In genomic region chr20:44231713-44232468, GRCh38 we compare ENCODE assay signal across 19 cellular contexts. TPM values are rescaled to one million over a fixed set of nuclear protein-coding genes. Genes with fewer than 3 reads are reported as not detected.
DNase-seq lines count a peak whose midpoint lies in the region; ATAC-seq and TF ChIP-seq lines count a peak whose summit lies in the region.
"Had no signal": no experiment of that assay in that cellular context is flagged by ENCODE, and none has a peak within 500 bp of the region (broad histone marks: within the 10 kb centered on the region; RNA-seq: fewer than 3 reads in every experiment).

No MANE protein-coding gene starts in this region.

- no peak overlapping the region for H2AFZ ChIP-seq in H9 (ENCODE audit: low read length)

- H2AK5ac ChIP-seq in H9 (ENCODE audit: insufficient read length, low read length): no peak overlapping the region

- no peak overlapping the region for H3K56ac ChIP-seq in H9 (ENCODE audit: insufficient read length, low read depth, low read length)

- H3K4ac ChIP-seq in H9 (ENCODE audit: low read depth, low read length): no peak overlapping the region

- no peaks in the 10 kb centered on the region for H3K36me3 ChIP-seq in SJCRH30
- H3K36me3 ChIP-seq in tibial artery: no peaks in the 10 kb centered on the region
- H3K36me3 ChIP-seq: BE2C, brain microvascular endothelial cell, lower lobe of right lung, suprapubic skin had no signal

- no peak overlapping the region for H3K18ac ChIP-seq in H9 (ENCODE audit: insufficient read length, low read depth, low read length)

- H3K36me3 Mint-ChIP-seq in H9 (ENCODE audit: insufficient read depth in 1 of 3, low read depth in 3 of 3): no peaks in the 10 kb centered on the region
- H3K36me3 Mint-ChIP-seq: activated naive CD4-positive, alpha-beta T cell treated with anti-CD3 and anti-CD28 coated beads, Interleukin-2, amount 50 U/mL, for 24 hours had no signal

- no peak overlapping the region; a peak in 1 of 5 replicates for H3K4me3 Mint-ChIP-seq in H9
- H3K4me3 Mint-ChIP-seq: activated naive CD4-positive, alpha-beta T cell treated with anti-CD3 and anti-CD28 coated beads, Interleukin-2, amount 50 U/mL, for 24 hours; naive B cell had no signal

- intact Hi-C loops in tibial artery (cut with DNase I; ENCODE audit: low total_unique reads): no loop called here

- no peak overlapping the region for H4K91ac ChIP-seq in H9 (ENCODE audit: insufficient read length, low read depth, low read length)

- no peak overlapping the region for H2BK12ac ChIP-seq in H9 (ENCODE audit: insufficient read length, low read depth, low read length)

- H4K8ac ChIP-seq in H9 (replicated peaks; ENCODE audit: insufficient read length, low read depth, low read length): no peak overlapping the region

- peak overlapping the region; percentile 8 to 89 (median 60); a peak in 4 of 7 replicates for H3K27ac Mint-ChIP-seq in H9
- H3K27ac Mint-ChIP-seq: activated naive CD4-positive, alpha-beta T cell treated with anti-CD3 and anti-CD28 coated beads, Interleukin-2, amount 50 U/mL, for 24 hours; naive B cell had no signal

- H2BK20ac ChIP-seq in H9 (ENCODE audit: low read depth, low read length, poor library complexity, severe bottlenecking): no peak overlapping the region

- H3K23me2 ChIP-seq in H9 (ENCODE audit: insufficient read length, low read depth, low read length, poor library complexity, severe bottlenecking): no peaks in the 10 kb centered on the region

- H3K79me2 ChIP-seq in H9 (ENCODE audit: insufficient read depth, low read length): no peaks in the 10 kb centered on the region

- H4K20me1 ChIP-seq in H9 (ENCODE audit: control insufficient read depth, insufficient read depth, insufficient read length): no peaks in the 10 kb centered on the region

- ATAC-seq in GM21515 (IDR thresholded peaks at IDR 0.05; ENCODE audit: unreplicated experiment): no peak
- ATAC-seq: lower lobe of right lung had no signal

- H3K9ac ChIP-seq in H9 (ENCODE audit: extremely low read depth, insufficient read length, low read length): no peak overlapping the region

- TF ChIP-seq CTCF in H9 (conservative IDR thresholded peaks at IDR 0.05) (no peak), tibial artery (IDR thresholded peaks at IDR 0.05) (no peak)

- H3K4me1 ChIP-seq in H9 (ENCODE audit: insufficient read depth, low read length) (0 out of 2 replicates have a peak, but pooled peaks cover 4% of the 10 kb centered on the region), SJCRH30 (peaks cover 4% of the 10 kb centered on the region; the same call in 1 of the 2 replicates), tibial artery (no peaks in the 10 kb centered on the region)
- H3K4me1 ChIP-seq: BE2C, lower lobe of right lung, suprapubic skin had no signal

- no peak overlapping the region for H3K23ac ChIP-seq in H9 (ENCODE audit: insufficient read length, low read depth, low read length)

- peaks cover 19 to 29% of the 10 kb centered on the region in 2 experiments for H3K4me1 Mint-ChIP-seq in H9
- H3K4me1 Mint-ChIP-seq: naive B cell had no signal

- no peak overlapping the region for H3T11ph ChIP-seq in H9 (ENCODE audit: low read length)

- H2BK120ac ChIP-seq in H9 (ENCODE audit: low read depth, low read length, poor library complexity, severe bottlenecking): no peak overlapping the region

- H2BK15ac ChIP-seq in H9 (ENCODE audit: low read depth, low read length): no peak overlapping the region

- peak overlapping the region; percentile 2 for H3K4me2 ChIP-seq in H9 (ENCODE audit: insufficient read depth, insufficient read length, low read length)

- H3K14ac ChIP-seq in H9 (ENCODE audit: insufficient read depth, low read length): no peak overlapping the region

- H3K4me3 ChIP-seq in SJCRH30 (no peak overlapping the region), tibial artery (no peak overlapping the region)
- H3K4me3 ChIP-seq: lower lobe of right lung, suprapubic skin had no signal

- H3K27ac ChIP-seq in H9 (ENCODE audit: insufficient read length, low read depth, low read length): no peak overlapping the region
- no peak overlapping the region for H3K27ac ChIP-seq in SJCRH30
- H3K27ac ChIP-seq in tibial artery: no peak overlapping the region
- H3K27ac ChIP-seq: brain microvascular endothelial cell, lower lobe of right lung, suprapubic skin had no signal

- no peak overlapping the region for H4K5ac ChIP-seq in H9 (ENCODE audit: insufficient read length, low read depth, low read length)

- H3K9me3 ChIP-seq in H9 (ENCODE audit: control insufficient read depth, low read depth, low read length) (no peaks in the 10 kb centered on the region), SJCRH30 (replicated peaks) (no peaks in the 10 kb centered on the region), tibial artery (no peaks in the 10 kb centered on the region)
- H3K9me3 ChIP-seq: BE2C, lower lobe of right lung, suprapubic skin had no signal

- WGBS in H9 (ENCODE audit: extremely low coverage, insufficient read length, low lambda C conversion rate): no CpG with 5 or more reads among the region's 10 CpGs

- H3K27me3 Mint-ChIP-seq in H9 (ENCODE audit: low read depth): no peaks in the 10 kb centered on the region
- H3K27me3 Mint-ChIP-seq: activated naive CD4-positive, alpha-beta T cell treated with anti-CD3 and anti-CD28 coated beads, Interleukin-2, amount 50 U/mL, for 24 hours had no signal

- H2BK5ac ChIP-seq in H9 (ENCODE audit: insufficient read length, low read length): no peak overlapping the region

- DNase-seq in DMS 273 (lab: John Stamatoyannopoulos, UW; ENCODE audit: unreplicated experiment) (peak; percentile 80), H9 (peak; percentile 81), SJCRH30 (peak; percentile 36 to 47), mesenteric fat pad (ENCODE audit: low spot score) (peak; percentile 55), anterior cingulate cortex (lab: John Stamatoyannopoulos, UW) (no peak), tibial artery (no peak)
- DNase-seq: activated CD4-positive, alpha-beta T cell treated with anti-CD3 and anti-CD28 coated beads for 48 hours; BE2C; brain microvascular endothelial cell; Kasumi-1; lower lobe of right lung; naive B cell; NCI-H345; small intestine had no signal

- H3K27me3 ChIP-seq in H9 (ENCODE audit: insufficient read depth, low read length) (no peaks in the 10 kb centered on the region), SJCRH30 (peaks cover 5% of the 10 kb centered on the region; the same call in 1 of the 2 replicates), tibial artery (no peaks in the 10 kb centered on the region)
- H3K27me3 ChIP-seq: BE2C, brain microvascular endothelial cell, suprapubic skin had no signal

- H3K9me3 Mint-ChIP-seq in H9: no peaks in the 10 kb centered on the region
- H3K9me3 Mint-ChIP-seq: activated naive CD4-positive, alpha-beta T cell treated with anti-CD3 and anti-CD28 coated beads, Interleukin-2, amount 50 U/mL, for 24 hours; naive B cell had no signal

- H3K79me1 ChIP-seq in H9 (ENCODE audit: insufficient read depth, low read depth, low read length, poor library complexity, severe bottlenecking): no peaks in the 10 kb centered on the region

RNA-seq across cellular contexts. Expression of gene GDAP1L1, which starts 15.2 kb away (rescaled TPM):
- total RNA-seq in H9 (2021) (5.9 and 6.8 TPM in 2 replicates), mesenteric fat pad (not detected)
- total RNA-seq in SJCRH30 (2014; rRNA removed; shearing (Covaris generic)): not detected in 2 replicates
- total RNA-seq: dermis microvascular lymphatic vessel endothelial cell, lower lobe of right lung, posterior vena cava, suprapubic skin had no signal

RNA-seq across cellular contexts. Expression of gene OSER1, which starts 21.3 kb away (rescaled TPM):
- total RNA-seq in H9 (2021) (35.7 and 36.1 TPM in 2 replicates), mesenteric fat pad (29.9 TPM)
- total RNA-seq in SJCRH30 (2014; rRNA removed; shearing (Covaris generic)): 50.6 and 54.9 TPM in 2 replicates

RNA-seq across cellular contexts. Expression of gene JPH2, which starts 44.9 kb away (rescaled TPM):
- total RNA-seq in H9 (2021) (0.31 and 0.35 TPM in 2 replicates), mesenteric fat pad (5.6 TPM)
- total RNA-seq in SJCRH30 (2014; rRNA removed; shearing (Covaris generic)): 6.7 and 7.4 TPM in 2 replicates

Comparison
In these comparisons a context has a peak if more than half of its experiments do, and no peak if none do; other contexts are left out.
1. DNase-seq: peak in DMS 273 (single experiment), H9 (single experiment), SJCRH30 (2 of 2) and mesenteric fat pad (single experiment); none in anterior cingulate cortex (0 of 58) and tibial artery (0 of 2).